8 cellular contexts compared by ENCODE assay signal in the genomic region with DNA sequence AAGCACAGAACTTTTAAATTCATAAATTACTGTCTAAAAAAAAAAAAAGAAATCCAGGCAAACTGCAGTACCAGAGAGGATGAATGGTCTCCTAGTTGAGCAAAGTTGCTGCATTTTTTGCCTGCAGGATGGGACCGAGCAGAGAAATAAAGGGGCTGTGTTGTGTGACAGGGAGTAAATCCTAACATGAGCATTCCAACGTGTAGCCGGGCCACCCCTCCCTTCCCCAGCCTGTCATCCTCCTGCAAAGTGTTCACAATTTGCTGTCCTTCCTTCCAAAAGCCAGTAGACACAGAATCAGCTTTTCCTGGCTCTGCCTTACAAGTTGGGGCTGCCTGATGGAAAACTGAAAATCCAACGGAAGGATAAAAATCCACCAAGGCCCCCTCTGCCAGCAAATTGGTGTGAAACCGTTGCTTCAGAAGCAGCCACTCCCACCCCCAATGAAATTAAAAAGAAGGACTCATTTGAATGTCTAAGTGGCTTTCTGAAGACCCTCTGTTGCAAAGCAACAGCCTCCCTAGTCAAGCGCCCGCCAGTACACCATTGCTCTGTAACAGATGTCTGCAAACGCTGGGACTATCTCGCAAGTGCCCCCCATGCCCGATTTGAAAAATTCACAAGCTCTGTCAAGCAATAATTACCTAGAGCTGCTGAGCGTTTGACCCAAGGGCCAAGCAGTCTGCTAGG. TPM values are rescaled to one million over a fixed set of nuclear protein-coding genes. Genes with fewer than 3 reads are reported as not detected.
DNase-seq lines count a peak whose midpoint lies in the region; ATAC-seq and TF ChIP-seq lines count a peak whose summit lies in the region.

No MANE protein-coding gene starts in this region.

- TF ChIP-seq EP300 in suprapubic skin (IDR thresholded peaks at IDR 0.05) = no peak

- H3K36me3 ChIP-seq in brain microvascular endothelial cell (replicated peaks) = no peaks in the 10 kb centered on the region
- H3K36me3 ChIP-seq in right lobe of liver = no peaks in the 10 kb centered on the region
- H3K36me3 ChIP-seq in suprapubic skin = no peaks in the 10 kb centered on the region

- H3K4me3 ChIP-seq in brain microvascular endothelial cell (ENCODE audit: low read depth, low read length) = peak overlapping the region; percentile 54
- peak overlapping the region; percentile 43 to 51 (median 49) for H3K4me3 ChIP-seq in right lobe of liver
- H3K4me3 ChIP-seq in suprapubic skin = peak overlapping the region; percentile 72

- no peak overlapping the region for H3K27ac ChIP-seq in brain microvascular endothelial cell
- peak overlapping the region in 2 of 3 donors; percentile 7 to 20 for H3K27ac ChIP-seq in right lobe of liver
- peak overlapping the region; percentile 62 for H3K27ac ChIP-seq in suprapubic skin

- H3K9me3 ChIP-seq in right lobe of liver (no peaks in the 10 kb centered on the region), suprapubic skin (no peaks in the 10 kb centered on the region)

- ATAC-seq in right lobe of liver = peak in 3 of 4 donors; percentile 6 to 24 (median 11)
- no peak for ATAC-seq in HG03175 (IDR thresholded peaks at IDR 0.05; ENCODE audit: unreplicated experiment)
- ATAC-seq in esophagus mucosa = no peak

- in situ Hi-C loops in brain microvascular endothelial cell (cut with HindIII; ENCODE audit: low pct_ligation_motif_present, low sequenced_read_pairs) = no loop called here

- intact Hi-C loops in right lobe of liver (cut with DNase I) = no loop called here

- peak; percentile 13 for DNase-seq in NCI-H2171 treated with DMSO at 0.1 percent for 48 hours (lab: John Stamatoyannopoulos, UW)
- DNase-seq in NCI-H2171 (lab: John Stamatoyannopoulos, UW) = no peak
- no peak for DNase-seq in brain microvascular endothelial cell
- no peak for DNase-seq in right lobe of liver
- DNase-seq in suprapubic skin (ENCODE audit: low spot score in 2 of 2) = no peak
- DNase-seq in activated gamma-delta T cell treated with Interleukin-2 at 50 U/mL for 16 hours = no peak

- H3K27me3 ChIP-seq in brain microvascular endothelial cell (replicated peaks) (no peaks in the 10 kb centered on the region), right lobe of liver (peaks cover 0 to 5% of the 10 kb centered on the region in 2 donors), suprapubic skin (peaks cover 19% of the 10 kb centered on the region)

- TF ChIP-seq POLR2A in right lobe of liver (IDR thresholded peaks at IDR 0.05) (no peak), suprapubic skin (IDR thresholded peaks at IDR 0.05) (no peak)

- no peak for TF ChIP-seq CTCF in brain microvascular endothelial cell (IDR thresholded peaks at IDR 0.05; ENCODE audit: low read depth, low read length, missing control alignments)
- TF ChIP-seq CTCF in right lobe of liver (IDR thresholded peaks at IDR 0.05) = no peak
- no peak for TF ChIP-seq CTCF in suprapubic skin (IDR thresholded peaks at IDR 0.05)

- WGBS in right lobe of liver (ENCODE audit: insufficient coverage, low coverage, low lambda C conversion rate, missing lambda C conversion rate) = 9% methylated on average over 11 of the region's 11 CpGs
- WGBS in suprapubic skin = 45% methylated on average over 11 of the region's 11 CpGs

- H3K4me1 ChIP-seq in right lobe of liver = peaks cover 0 to 6% (median 0%) of the 10 kb centered on the region in 4 donors
- H3K4me1 ChIP-seq in suprapubic skin = peaks cover 26% of the 10 kb centered on the region

RNA-seq across cellular contexts. Expression of gene FRMD4B, which starts 0.7 kb away (rescaled TPM):
- total RNA-seq in right lobe of liver = 10 to 100 TPM in 5 of 6 experiments, 1 to 10 TPM in 1; 9.2 to 21.0 (median 12.3) TPM
- 10 to 100 TPM; 53.8 to 75.3 (median 67.8) TPM for total RNA-seq in suprapubic skin
- total RNA-seq in esophagus mucosa = 35.1 TPM

Comparison
In these comparisons a context has a peak if more than half of its experiments do, and no peak if none do; other contexts are left out.
1. ATAC-seq: peak in right lobe of liver (3 of 4); none in HG03175 (single experiment) and esophagus mucosa (single experiment).
2. Peak in every context shown above with its lines, with median percentiles within 50 percentile points of each other: H3K4me3 ChIP-seq.